9 cellular contexts compared by ENCODE assay signal in the genomic region with DNA sequence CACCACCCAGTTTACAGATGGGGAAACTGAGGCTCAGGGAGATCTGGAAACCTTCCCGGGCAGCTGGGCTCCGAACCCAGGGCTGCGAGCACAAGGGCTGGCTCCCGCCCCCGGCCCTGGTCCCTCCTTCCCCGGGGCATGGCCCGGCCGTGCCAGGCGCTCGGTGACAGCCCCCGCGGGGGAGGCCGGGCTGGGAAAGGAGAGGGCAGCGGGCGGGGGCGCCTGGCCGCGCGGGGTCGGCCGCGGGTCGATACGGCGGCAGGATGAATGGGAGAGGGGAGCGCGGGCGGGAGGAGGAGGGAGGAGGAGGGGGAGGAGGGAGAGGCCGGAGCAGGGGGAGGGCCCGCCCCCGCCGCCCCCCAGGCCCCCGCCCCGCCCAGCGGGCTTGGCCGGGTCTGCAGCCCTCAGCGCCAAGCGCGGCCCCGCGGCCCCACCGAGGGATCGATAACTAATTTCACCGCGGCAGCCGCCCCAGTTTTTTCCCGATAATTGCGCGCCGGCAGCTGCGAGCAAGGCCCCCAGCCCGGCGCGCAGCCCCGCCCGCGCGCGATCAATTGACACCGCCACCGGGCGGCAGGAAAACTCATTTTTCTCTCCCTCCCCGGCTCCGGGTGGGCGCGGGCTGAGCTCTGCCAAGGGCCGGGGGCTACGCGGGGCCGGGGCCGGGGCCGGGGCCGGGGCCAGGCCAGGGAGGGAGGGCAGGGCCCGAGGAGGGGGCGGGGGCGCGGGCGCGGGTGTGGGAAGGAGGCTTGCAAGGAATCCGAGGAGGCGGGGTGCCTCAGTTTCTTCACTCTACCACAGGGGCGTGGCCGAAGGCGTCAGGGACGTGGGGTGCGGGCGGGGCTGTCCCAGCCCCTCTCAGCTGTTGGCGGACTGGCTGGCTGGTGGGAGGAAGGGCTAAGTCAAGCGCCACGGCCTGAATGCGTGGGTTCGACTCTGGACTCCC. TPM values are rescaled to one million over a fixed set of nuclear protein-coding genes. Genes with fewer than 3 reads are reported as not detected.
DNase-seq lines count a peak whose midpoint lies in the region; ATAC-seq and TF ChIP-seq lines count a peak whose summit lies in the region.
"Had no signal": no experiment of that assay in that cellular context is flagged by ENCODE, and none has a peak within 500 bp of the region (broad histone marks: within the 10 kb centered on the region; RNA-seq: fewer than 3 reads in every experiment).

No MANE protein-coding gene starts in this region.

- TF ChIP-seq CTCF in glutamatergic neuron (IDR thresholded peaks at IDR 0.05; ENCODE audit: partially characterized antibody, unreplicated experiment) (no peak), omental fat pad (IDR thresholded peaks at IDR 0.05) (no peak)

- ATAC-seq in activated T-helper 17 cell treated with anti-CD3 and anti-CD28 coated beads, Interleukin-2, amount 50 U/mL, for 72 hours (replicated peaks) = peak; percentile 32
- ATAC-seq in omental fat pad (ENCODE audit: low FRiP score) (peak; percentile 26), HG03439 (IDR thresholded peaks at IDR 0.05; ENCODE audit: unreplicated experiment) (no peak), GM18868 (IDR thresholded peaks at IDR 0.05; ENCODE audit: unreplicated experiment) (no peak)

- DNase-seq in activated CD4-positive, alpha-beta T cell treated with anti-CD3 and anti-CD28 coated beads for 4 hours = peak; percentile 23 to 25
- no peak for DNase-seq in activated CD4-positive, alpha-beta T cell treated with anti-CD3 and anti-CD28 coated beads, Interleukin-2, amount 50 U/mL, for 48 hours
- peak; percentile 91 for DNase-seq in glutamatergic neuron
- DNase-seq in omental fat pad (ENCODE audit: low spot score) = no peak
- no peak for DNase-seq in SKM-1 (lab: John Stamatoyannopoulos, UW; ENCODE audit: unreplicated experiment)

- no peak overlapping the region for H3K27ac Mint-ChIP-seq in activated T-helper 17 cell treated with anti-CD3 and anti-CD28 coated beads, Interleukin-2, amount 50 U/mL, for 72 hours
- H3K27ac Mint-ChIP-seq in glutamatergic neuron (ENCODE audit: unreplicated experiment) = peak overlapping the region; percentile 69

- H3K36me3 Mint-ChIP-seq in activated T-helper 17 cell treated with anti-CD3 and anti-CD28 coated beads, Interleukin-2, amount 50 U/mL, for 72 hours (ENCODE audit: low read depth) = no peaks in the 10 kb centered on the region
- H3K36me3 Mint-ChIP-seq in glutamatergic neuron (ENCODE audit: unreplicated experiment) = peaks cover 3% of the 10 kb centered on the region

- peaks cover 15% of the 10 kb centered on the region for H3K4me1 Mint-ChIP-seq in activated T-helper 17 cell treated with anti-CD3 and anti-CD28 coated beads, Interleukin-2, amount 50 U/mL, for 72 hours
- peaks cover 12% of the 10 kb centered on the region for H3K4me1 Mint-ChIP-seq in glutamatergic neuron (ENCODE audit: low read depth, unreplicated experiment)

- H3K9me3 Mint-ChIP-seq in activated T-helper 17 cell treated with anti-CD3 and anti-CD28 coated beads, Interleukin-2, amount 50 U/mL, for 72 hours = no peaks in the 10 kb centered on the region
- peaks cover 5% of the 10 kb centered on the region for H3K9me3 Mint-ChIP-seq in glutamatergic neuron (ENCODE audit: unreplicated experiment)

- peaks cover 8% of the 10 kb centered on the region for H3K27me3 Mint-ChIP-seq in activated T-helper 17 cell treated with anti-CD3 and anti-CD28 coated beads, Interleukin-2, amount 50 U/mL, for 72 hours
- H3K27me3 Mint-ChIP-seq in glutamatergic neuron (ENCODE audit: unreplicated experiment) = peaks cover 11% of the 10 kb centered on the region

- peak overlapping the region; percentile 74 for H3K4me3 Mint-ChIP-seq in activated T-helper 17 cell treated with anti-CD3 and anti-CD28 coated beads, Interleukin-2, amount 50 U/mL, for 72 hours
- peak overlapping the region; percentile 80 for H3K4me3 Mint-ChIP-seq in glutamatergic neuron (ENCODE audit: unreplicated experiment)

RNA-seq across cellular contexts. Expression of gene C9orf50, which starts 52.1 kb away (rescaled TPM):
- not detected for total RNA-seq in activated T-helper 17 cell treated with anti-CD3 and anti-CD28 coated beads, Interleukin-2, amount 50 U/mL, for 72 hours
- 0.56 TPM for total RNA-seq in glutamatergic neuron (ENCODE audit: unreplicated experiment)
- total RNA-seq in omental fat pad = not detected
- total RNA-seq: activated CD8-positive, alpha-beta memory T cell treated with anti-CD3 and anti-CD28 coated beads for 36 hours had no signal

RNA-seq across cellular contexts. Expression of gene NTMT1, which starts 57.1 kb away (rescaled TPM):
- 10 to 100 TPM; 27.2 to 61.1 TPM for total RNA-seq in activated T-helper 17 cell treated with anti-CD3 and anti-CD28 coated beads, Interleukin-2, amount 50 U/mL, for 72 hours
- 62.6 TPM for total RNA-seq in glutamatergic neuron (ENCODE audit: unreplicated experiment)
- 10 to 100 TPM; 15.8 to 37.9 (median 20.3) TPM for total RNA-seq in omental fat pad

Comparison
In these comparisons a context has a peak if more than half of its experiments do, and no peak if none do; other contexts are left out.
1. DNase-seq: peak in activated CD4-positive, alpha-beta T cell treated with anti-CD3 and anti-CD28 coated beads for 4 hours (2 of 2) and glutamatergic neuron (single experiment); none in activated CD4-positive, alpha-beta T cell treated with anti-CD3 and anti-CD28 coated beads, Interleukin-2, amount 50 U/mL, for 48 hours (0 of 2), omental fat pad (single experiment) and SKM-1 (single experiment).
2. ATAC-seq: peak in activated T-helper 17 cell treated with anti-CD3 and anti-CD28 coated beads, Interleukin-2, amount 50 U/mL, for 72 hours (single experiment) and omental fat pad (single experiment); none in HG03439 (single experiment) and GM18868 (single experiment).